Comparison of ENCODE assay signal across 1 cellular context in the genomic region with DNA sequence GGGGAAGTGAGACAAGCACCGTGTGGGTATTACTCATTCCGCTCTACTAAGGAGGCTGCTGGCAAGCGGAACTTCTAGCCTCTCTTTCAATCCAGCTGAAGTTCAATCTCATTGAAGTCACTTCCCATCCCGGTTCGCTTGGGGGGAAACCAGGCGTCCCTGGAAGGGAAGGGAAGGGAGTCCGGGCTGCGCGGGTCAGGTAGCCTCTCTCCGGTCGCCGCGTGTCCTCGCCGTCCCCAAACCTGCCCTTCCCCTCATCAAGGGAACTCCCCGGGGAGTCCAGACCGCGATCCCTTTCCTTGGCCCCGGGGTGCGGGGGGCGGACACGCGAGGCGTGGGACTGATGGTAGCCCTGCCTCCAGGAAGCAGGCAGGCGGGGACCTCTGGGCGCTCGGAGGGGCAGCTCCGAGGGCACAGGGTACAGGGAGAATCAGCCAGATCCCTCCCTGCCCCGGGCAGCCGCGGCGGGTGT.
TF ChIP-seq lines count a peak whose summit lies in the region.

No MANE protein-coding gene starts in this region.

TF ChIP-seq in GM23338, 12 proteins besides CTCF, POLR2A, EP300 and RAD21 (continued from another document):
- TF ChIP-seq, protein P1, sequence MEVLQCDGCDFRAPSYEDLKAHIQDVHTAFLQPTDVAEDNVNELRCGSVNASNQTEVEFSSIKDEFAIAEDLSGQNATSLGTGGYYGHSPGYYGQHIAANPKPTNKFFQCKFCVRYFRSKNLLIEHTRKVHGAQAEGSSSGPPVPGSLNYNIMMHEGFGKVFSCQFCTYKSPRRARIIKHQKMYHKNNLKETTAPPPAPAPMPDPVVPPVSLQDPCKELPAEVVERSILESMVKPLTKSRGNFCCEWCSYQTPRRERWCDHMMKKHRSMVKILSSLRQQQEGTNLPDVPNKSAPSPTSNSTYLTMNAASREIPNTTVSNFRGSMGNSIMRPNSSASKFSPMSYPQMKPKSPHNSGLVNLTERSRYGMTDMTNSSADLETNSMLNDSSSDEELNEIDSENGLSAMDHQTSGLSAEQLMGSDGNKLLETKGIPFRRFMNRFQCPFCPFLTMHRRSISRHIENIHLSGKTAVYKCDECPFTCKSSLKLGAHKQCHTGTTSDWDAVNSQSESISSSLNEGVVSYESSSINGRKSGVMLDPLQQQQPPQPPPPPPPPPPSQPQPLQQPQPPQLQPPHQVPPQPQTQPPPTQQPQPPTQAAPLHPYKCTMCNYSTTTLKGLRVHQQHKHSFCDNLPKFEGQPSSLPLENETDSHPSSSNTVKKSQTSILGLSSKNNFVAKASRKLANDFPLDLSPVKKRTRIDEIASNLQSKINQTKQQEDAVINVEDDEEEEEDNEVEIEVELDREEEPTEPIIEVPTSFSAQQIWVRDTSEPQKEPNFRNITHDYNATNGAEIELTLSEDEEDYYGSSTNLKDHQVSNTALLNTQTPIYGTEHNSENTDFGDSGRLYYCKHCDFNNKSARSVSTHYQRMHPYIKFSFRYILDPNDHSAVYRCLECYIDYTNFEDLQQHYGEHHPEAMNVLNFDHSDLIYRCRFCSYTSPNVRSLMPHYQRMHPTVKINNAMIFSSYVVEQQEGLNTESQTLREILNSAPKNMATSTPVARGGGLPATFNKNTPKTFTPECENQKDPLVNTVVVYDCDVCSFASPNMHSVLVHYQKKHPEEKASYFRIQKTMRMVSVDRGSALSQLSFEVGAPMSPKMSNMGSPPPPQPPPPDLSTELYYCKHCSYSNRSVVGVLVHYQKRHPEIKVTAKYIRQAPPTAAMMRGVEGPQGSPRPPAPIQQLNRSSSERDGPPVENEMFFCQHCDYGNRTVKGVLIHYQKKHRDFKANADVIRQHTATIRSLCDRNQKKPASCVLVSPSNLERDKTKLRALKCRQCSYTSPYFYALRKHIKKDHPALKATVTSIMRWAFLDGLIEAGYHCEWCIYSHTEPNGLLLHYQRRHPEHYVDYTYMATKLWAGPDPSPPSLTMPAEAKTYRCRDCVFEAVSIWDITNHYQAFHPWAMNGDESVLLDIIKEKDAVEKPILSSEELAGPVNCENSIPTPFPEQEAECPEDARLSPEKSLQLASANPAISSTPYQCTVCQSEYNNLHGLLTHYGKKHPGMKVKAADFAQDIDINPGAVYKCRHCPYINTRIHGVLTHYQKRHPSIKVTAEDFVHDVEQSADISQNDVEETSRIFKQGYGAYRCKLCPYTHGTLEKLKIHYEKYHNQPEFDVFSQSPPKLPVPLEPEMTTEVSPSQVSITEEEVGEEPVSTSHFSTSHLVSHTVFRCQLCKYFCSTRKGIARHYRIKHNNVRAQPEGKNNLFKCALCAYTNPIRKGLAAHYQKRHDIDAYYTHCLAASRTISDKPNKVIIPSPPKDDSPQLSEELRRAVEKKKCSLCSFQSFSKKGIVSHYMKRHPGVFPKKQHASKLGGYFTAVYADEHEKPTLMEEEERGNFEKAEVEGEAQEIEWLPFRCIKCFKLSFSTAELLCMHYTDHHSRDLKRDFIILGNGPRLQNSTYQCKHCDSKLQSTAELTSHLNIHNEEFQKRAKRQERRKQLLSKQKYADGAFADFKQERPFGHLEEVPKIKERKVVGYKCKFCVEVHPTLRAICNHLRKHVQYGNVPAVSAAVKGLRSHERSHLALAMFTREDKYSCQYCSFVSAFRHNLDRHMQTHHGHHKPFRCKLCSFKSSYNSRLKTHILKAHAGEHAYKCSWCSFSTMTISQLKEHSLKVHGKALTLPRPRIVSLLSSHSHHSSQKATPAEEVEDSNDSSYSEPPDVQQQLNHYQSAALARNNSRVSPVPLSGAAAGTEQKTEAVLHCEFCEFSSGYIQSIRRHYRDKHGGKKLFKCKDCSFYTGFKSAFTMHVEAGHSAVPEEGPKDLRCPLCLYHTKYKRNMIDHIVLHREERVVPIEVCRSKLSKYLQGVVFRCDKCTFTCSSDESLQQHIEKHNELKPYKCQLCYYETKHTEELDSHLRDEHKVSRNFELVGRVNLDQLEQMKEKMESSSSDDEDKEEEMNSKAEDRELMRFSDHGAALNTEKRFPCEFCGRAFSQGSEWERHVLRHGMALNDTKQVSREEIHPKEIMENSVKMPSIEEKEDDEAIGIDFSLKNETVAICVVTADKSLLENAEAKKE (CRISPR knock-in tag; IDR thresholded peaks at IDR 0.05) = no peak
- TF ChIP-seq CREB1 (CRISPR knock-in tag; IDR thresholded peaks at IDR 0.05; ENCODE audit: low read depth) = no peak
- no peak for TF ChIP-seq ZNF331 (CRISPR knock-in tag; IDR thresholded peaks at IDR 0.05; ENCODE audit: low read depth)
